Comparison of ENCODE assay signal across 1 cellular context in genomic region chr1:19596719-19597462, GRCh38.
TF ChIP-seq lines count a peak whose summit lies in the region.

No MANE protein-coding gene starts in this region.

TF ChIP-seq in HepG2, 621 proteins besides CTCF, POLR2A, EP300 and RAD21 (continued from another document and continues in another):
- no peak for TF ChIP-seq ZNF512 (CRISPR knock-in tag; IDR thresholded peaks at IDR 0.05)
- no peak for TF ChIP-seq CHCHD3 (CRISPR knock-in tag; IDR thresholded peaks at IDR 0.05)
- no peak for TF ChIP-seq ZNF775 (CRISPR knock-in tag; IDR thresholded peaks at IDR 0.05; ENCODE audit: borderline replicate concordance)
- TF ChIP-seq ZNF850 (CRISPR knock-in tag; conservative IDR thresholded peaks at IDR 0.05), result no peak; the same call in 1 of the 2 replicates
- no peak for TF ChIP-seq ZSCAN22 (CRISPR knock-in tag; IDR thresholded peaks at IDR 0.05)
- peak; percentile 74 for TF ChIP-seq MEIS2 (CRISPR knock-in tag; IDR thresholded peaks at IDR 0.05)
- TF ChIP-seq ZNF354B (CRISPR knock-in tag; IDR thresholded peaks at IDR 0.05), result no peak
- TF ChIP-seq SSRP1 (CRISPR knock-in tag; IDR thresholded peaks at IDR 0.05), result no peak
- TF ChIP-seq ZNF614 (CRISPR knock-in tag; IDR thresholded peaks at IDR 0.05; ENCODE audit: borderline replicate concordance), result peak; percentile 43; the same call in 1 of the 2 replicates
- peak; percentile 94 for TF ChIP-seq MXI1 (IDR thresholded peaks at IDR 0.05; ENCODE audit: borderline replicate concordance, low read depth, low read length)
- no peak for TF ChIP-seq ZBTB40 (IDR thresholded peaks at IDR 0.05)
- no peak for TF ChIP-seq ZBTB40 (CRISPR knock-in tag; IDR thresholded peaks at IDR 0.05)
- peak; percentile 41 for TF ChIP-seq HNRNPH1 (optimal IDR thresholded peaks at IDR 0.05; ENCODE audit: low read depth, low read length)
- no peak for TF ChIP-seq SMARCE1 (IDR thresholded peaks at IDR 0.05; ENCODE audit: borderline replicate concordance)
- no peak for TF ChIP-seq NFE2L2 (IDR thresholded peaks at IDR 0.05; ENCODE audit: low read length)
- TF ChIP-seq NFE2L1 (CRISPR knock-in tag; IDR thresholded peaks at IDR 0.05; ENCODE audit: borderline replicate concordance), result no peak
- TF ChIP-seq ZNF720 (CRISPR knock-in tag; IDR thresholded peaks at IDR 0.05), result no peak
- TF ChIP-seq ISL2 (CRISPR knock-in tag; IDR thresholded peaks at IDR 0.05), result no peak; the same call in 1 of the 2 replicates
- 0 out of 2 replicates have a peak, but pooled peaks have one; percentile 37 for TF ChIP-seq REPIN1 (CRISPR knock-in tag; IDR thresholded peaks at IDR 0.05; ENCODE audit: borderline replicate concordance, low read depth)
- TF ChIP-seq AKAP8 (CRISPR knock-in tag; IDR thresholded peaks at IDR 0.05), result no peak
- no peak for TF ChIP-seq ZNF124 (CRISPR knock-in tag; IDR thresholded peaks at IDR 0.05)
- TF ChIP-seq TCF7L2 (IDR thresholded peaks at IDR 0.05; ENCODE audit: low read depth, low read length), result no peak
- peak; percentile 52; the same call in 1 of the 2 replicates for TF ChIP-seq MED1 (CRISPR knock-in tag; IDR thresholded peaks at IDR 0.05)
- TF ChIP-seq REST (IDR thresholded peaks at IDR 0.05; ENCODE audit: borderline replicate concordance in 1 of 2, low read depth in 1 of 2, low read length in 2 of 2), result no peak
- peak; percentile 85; the same call in 1 of the 2 replicates for TF ChIP-seq ZFP91 (CRISPR knock-in tag; IDR thresholded peaks at IDR 0.05; ENCODE audit: borderline replicate concordance)
- TF ChIP-seq SNAI1 (CRISPR knock-in tag; IDR thresholded peaks at IDR 0.05; ENCODE audit: borderline replicate concordance), result no peak
- TF ChIP-seq TRIM24 (CRISPR knock-in tag; IDR thresholded peaks at IDR 0.05), result no peak
- no peak for TF ChIP-seq ATF2 (CRISPR knock-in tag; IDR thresholded peaks at IDR 0.05)
- no peak for TF ChIP-seq ZNF326 (CRISPR knock-in tag; IDR thresholded peaks at IDR 0.05; ENCODE audit: borderline replicate concordance)
- TF ChIP-seq TFDP2 (CRISPR knock-in tag; IDR thresholded peaks at IDR 0.05), result peak; percentile 45; the same call in 1 of the 2 replicates
- TF ChIP-seq ZNF773 (CRISPR knock-in tag; IDR thresholded peaks at IDR 0.05; ENCODE audit: borderline replicate concordance), result peak; percentile 16; the same call in 1 of the 2 replicates
- no peak for TF ChIP-seq ZNF597 (CRISPR knock-in tag; IDR thresholded peaks at IDR 0.05)
